8 cellular contexts compared by ENCODE assay signal in genomic region chr14:55026793-55027560, GRCh38. TPM values are rescaled to one million over a fixed set of nuclear protein-coding genes. Genes with fewer than 3 reads are reported as not detected.
DNase-seq lines count a peak whose midpoint lies in the region; ATAC-seq, FAIRE-seq and TF ChIP-seq lines count a peak whose summit lies in the region.

SOCS4 (plus strand) TSS chr14:55027236; CDS start chr14:55043042, 15,806 bp downstream.
WDHD1 (minus strand) TSS chr14:55027099; CDS start chr14:55026787, 312 bp downstream.

- intact Hi-C loops in right cardiac atrium (cut with DNase I) = no loop called here
- intact Hi-C loops in psoas muscle (cut with DNase I) = no loop called here

- no peak for TF ChIP-seq CTCF in psoas muscle (IDR thresholded peaks at IDR 0.05)

- no peaks in the 10 kb centered on the region for H3K27me3 ChIP-seq in right cardiac atrium (ENCODE audit: control insufficient read depth, insufficient read depth)
- H3K27me3 ChIP-seq in psoas muscle (ENCODE audit: insufficient read depth in 3 of 3, low read length in 2 of 3) = no peaks in the 10 kb centered on the region

- peaks cover 0 to 1% of the 10 kb centered on the region in 2 donors for H3K36me3 ChIP-seq in psoas muscle (ENCODE audit: insufficient read depth in 1 of 2, low read depth in 1 of 2)

- no peaks in the 10 kb centered on the region for H3K4me1 ChIP-seq in right cardiac atrium (ENCODE audit: control insufficient read depth, insufficient read depth, low read length)
- H3K4me1 ChIP-seq in psoas muscle = peaks cover 22% of the 10 kb centered on the region

- TF ChIP-seq POLR2A in GM18505 (IDR thresholded peaks at IDR 0.05; ENCODE audit: borderline replicate concordance, extremely low read depth, insufficient read depth, insufficient read length) = peak; percentile 90

- DNase-seq in NCI-H187 treated with DMSO at 0.1 percent for 48 hours (lab: John Stamatoyannopoulos, UW) (peak; percentile 55), T-helper 2 cell (peak; percentile 94 to 97 (median 96)), anterior cingulate cortex (lab: John Stamatoyannopoulos, UW) (peak; percentile 76 to 97 (median 93)), right cardiac atrium (peak; percentile 96 to 98 (median 98)), psoas muscle (peak; percentile 95 to 98), urothelium cell line (ENCODE audit: low spot score) (peak; percentile 100)

- peak; percentile 99 for FAIRE-seq in urothelium cell line (lab: Jason Lieb, UNC)

- H3K4me3 ChIP-seq in right cardiac atrium (ENCODE audit: low read length) (peak within 1 kb of the TSS; percentile 78), psoas muscle (peak within 1 kb of the TSS; percentile 79)

- ATAC-seq in GM18505 (IDR thresholded peaks at IDR 0.05; ENCODE audit: unreplicated experiment) = peak; percentile 81
- ATAC-seq in HG02970 (IDR thresholded peaks at IDR 0.05; ENCODE audit: low FRiP score, unreplicated experiment) = peak; percentile 94
- ATAC-seq in right cardiac atrium = peak; percentile 99
- ATAC-seq in psoas muscle = peak; percentile 99 to 100 (median 100)

- H3K27ac ChIP-seq in right cardiac atrium (ENCODE audit: low read length) (peak within 1 kb of the TSS; percentile 81), psoas muscle (peak within 1 kb of the TSS; percentile 65)

- WGBS in right cardiac atrium = under 1% methylated on average over 55 of the region's 55 CpGs
- 0 to 1% (median 0%) methylated on average over 55 of the region's 55 CpGs for whole genome bisulfite sequencing in psoas muscle, 3 donors

- H3K9me3 ChIP-seq in right cardiac atrium (ENCODE audit: control insufficient read depth, low read length) (no peaks in the 10 kb centered on the region), psoas muscle (no peaks in the 10 kb centered on the region)

RNA-seq across cellular contexts. Expression of gene SOCS4, which starts in this region (rescaled TPM):
- total RNA-seq in right cardiac atrium (10 to 100 TPM; 19.7 to 29.7 (median 23.9) TPM), psoas muscle (10 to 100 TPM in 3 of 4 donors, 1 to 10 TPM in 1; 9.7 to 17.0 (median 13.2) TPM)
- polyA plus RNA-seq in right cardiac atrium (5.7 TPM), psoas muscle (10 to 100 TPM in 1 of 3 donors, 1 to 10 TPM in 2; 4.1 to 23.7 (median 6.1) TPM)

RNA-seq across cellular contexts. Expression of gene WDHD1, which starts in this region (rescaled TPM):
- 1 to 10 TPM; 1.5 to 3.4 (median 2.0) TPM for total RNA-seq in right cardiac atrium
- polyA plus RNA-seq in right cardiac atrium = 0.68 TPM
- 1 to 10 TPM in 2 of 4 donors, under 1 TPM in 2; 0.86 to 2.0 (median 0.99) TPM for total RNA-seq in psoas muscle
- 1 to 10 TPM in 1 of 3 donors, under 1 TPM in 2; 0.55 to 1.2 (median 0.95) TPM for polyA plus RNA-seq in psoas muscle

Comparison
In these comparisons a context has a peak if more than half of its experiments do, and no peak if none do; other contexts are left out.
1. Peak in every context shown above with its lines: DNase-seq, ATAC-seq, H3K4me3 ChIP-seq and H3K27ac ChIP-seq.